ENCODE assay signal across 31 cellular contexts in the genomic region with DNA sequence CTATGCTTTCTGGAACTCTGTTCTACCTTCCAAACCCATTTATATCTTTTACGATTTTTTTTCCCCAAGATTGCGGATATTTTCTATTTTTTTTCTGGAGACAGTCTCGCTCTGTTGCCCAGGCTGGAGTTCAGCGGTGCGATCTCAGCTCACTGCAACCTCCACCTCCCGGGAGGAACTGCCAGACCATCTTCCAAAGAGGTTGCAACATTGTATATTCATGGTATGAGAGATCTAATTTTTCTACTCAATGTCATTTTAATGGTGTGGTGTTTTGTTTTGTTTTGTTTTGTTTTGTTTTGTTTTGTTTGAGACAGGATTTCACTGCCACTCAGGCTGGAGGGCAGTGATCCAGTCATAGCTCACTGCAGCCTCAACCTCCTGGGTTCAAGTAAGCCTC. TPM values are rescaled to one million over a fixed set of nuclear protein-coding genes. Genes with fewer than 3 reads are reported as not detected.
"Had no signal": no experiment of that assay in that cellular context is flagged by ENCODE, and none has a peak within 500 bp of the region (broad histone marks: within the 10 kb centered on the region; RNA-seq: fewer than 3 reads in every experiment).

No MANE protein-coding gene starts in this region.

- H3K36me3 ChIP-seq: esophagus squamous epithelium, WERI-Rb-1 had no signal

- H3K27ac Mint-ChIP-seq: activated B cell treated with CpG ODN at 0.5 μM for 24 hours; activated CD8-positive, alpha-beta T cell treated with anti-CD3 and anti-CD28 coated beads for 36 hours; activated naive CD8-positive, alpha-beta T cell; activated T-helper 17 cell treated with anti-CD3 and anti-CD28 coated beads, Interleukin-2, amount 50 U/mL, for 72 hours; T-cell; T-helper 1 cell treated with Interleukin-12 subunit alpha and Interleukin-12 subunit beta and Interleukin-4 antibody, amounts not matched to agents 30 μg/mL and 1 μg/mL, for 36 hours had no signal

- H3K27me3 ChIP-seq: body of pancreas, esophagus squamous epithelium had no signal

- H3K4me1 Mint-ChIP-seq: activated T-helper 17 cell treated with anti-CD3 and anti-CD28 coated beads, Interleukin-2, amount 50 U/mL, for 72 hours had no signal

- H3K27ac ChIP-seq: body of pancreas, epithelial cell of prostate, esophagus squamous epithelium, WERI-Rb-1 had no signal

- DNase-seq: activated B cell treated with CpG ODN at 0.5 μM for 24 hours; activated CD4-positive, alpha-beta T cell treated with anti-CD3 and anti-CD28 coated beads for 48 hours; activated CD4-positive, alpha-beta T cell treated with anti-CD3 and anti-CD28 coated beads, Interleukin-2, amount 50 U/mL, for 1 hour; activated CD4-positive, alpha-beta T cell treated with anti-CD3 and anti-CD28 coated beads, Interleukin-2, amount 50 U/mL, for 48 hours; activated CD8-positive, alpha-beta memory T cell treated with anti-CD3 and anti-CD28 coated beads for 24 hours; activated CD8-positive, alpha-beta T cell treated with anti-CD3 and anti-CD28 coated beads for 36 hours; activated effector memory CD4-positive, alpha-beta T cell treated with Interleukin-2 at 50 U/mL for 16 hours; activated gamma-delta T cell treated with Interleukin-2 at 50 U/mL for 16 hours; activated naive CD4-positive, alpha-beta T cell treated with anti-CD3 and anti-CD28 coated beads, Interleukin-2, amount 50 U/mL, for 16 hours; activated naive CD4-positive, alpha-beta T cell treated with Interleukin-2 at 50 U/mL for 16 hours; activated T-cell treated with anti-CD3 and anti-CD28 coated beads, Interleukin-2, amount 50 U/mL, for 4 hours; amniotic stem cell; aorta; body of pancreas; caudate nucleus; effector CD8-positive, alpha-beta T cell; esophagus squamous epithelium; foreskin fibroblast; head of caudate nucleus; T-cell; T-helper 9 cell; WERI-Rb-1 had no signal

- H3K36me3 Mint-ChIP-seq: activated naive CD8-positive, alpha-beta T cell; T-cell had no signal

- H3K9me3 Mint-ChIP-seq: activated B cell treated with CpG ODN at 0.5 μM for 24 hours; activated CD8-positive, alpha-beta T cell treated with anti-CD3 and anti-CD28 coated beads for 36 hours; activated T-cell treated with anti-CD3 and anti-CD28 coated beads, Interleukin-2, amount 50 U/mL, for 4 hours; activated T-helper 17 cell treated with anti-CD3 and anti-CD28 coated beads, Interleukin-2, amount 50 U/mL, for 72 hours; T-cell; T-helper 1 cell treated with Interleukin-12 subunit alpha and Interleukin-12 subunit beta and Interleukin-4 antibody, amounts not matched to agents 30 μg/mL and 1 μg/mL, for 36 hours had no signal

- H3K9me3 ChIP-seq: body of pancreas, esophagus squamous epithelium had no signal

- FAIRE-seq: colon, endometrium, endothelial cell of umbilical vein, frontal cortex had no signal

- H3K27me3 Mint-ChIP-seq: activated naive CD8-positive, alpha-beta T cell had no signal

- H3K4me3 ChIP-seq: body of pancreas, esophagus squamous epithelium had no signal

- H3K4me3 Mint-ChIP-seq: activated B cell treated with CpG ODN at 0.5 μM for 24 hours; activated CD8-positive, alpha-beta T cell treated with anti-CD3 and anti-CD28 coated beads for 36 hours; activated naive CD8-positive, alpha-beta T cell; activated T-cell treated with anti-CD3 and anti-CD28 coated beads, Interleukin-2, amount 50 U/mL, for 4 hours; activated T-helper 17 cell treated with anti-CD3 and anti-CD28 coated beads, Interleukin-2, amount 50 U/mL, for 72 hours; T-cell; T-helper 1 cell treated with Interleukin-12 subunit alpha and Interleukin-12 subunit beta and Interleukin-4 antibody, amounts not matched to agents 30 μg/mL and 1 μg/mL, for 36 hours had no signal

RNA-seq across cellular contexts. Expression of gene MPV17L, which starts 30.3 kb away (rescaled TPM):
- total RNA-seq: activated T-helper 17 cell treated with anti-CD3 and anti-CD28 coated beads, Interleukin-2, amount 50 U/mL, for 72 hours; T-helper 2 cell treated with Interferon-gamma antibody and Interleukin-4, amounts not matched to agents 100 ng/mL and 5 ng/mL, for 36 hours had no signal
